Comparison of ENCODE assay signal across 30 cellular contexts in the genomic region with DNA sequence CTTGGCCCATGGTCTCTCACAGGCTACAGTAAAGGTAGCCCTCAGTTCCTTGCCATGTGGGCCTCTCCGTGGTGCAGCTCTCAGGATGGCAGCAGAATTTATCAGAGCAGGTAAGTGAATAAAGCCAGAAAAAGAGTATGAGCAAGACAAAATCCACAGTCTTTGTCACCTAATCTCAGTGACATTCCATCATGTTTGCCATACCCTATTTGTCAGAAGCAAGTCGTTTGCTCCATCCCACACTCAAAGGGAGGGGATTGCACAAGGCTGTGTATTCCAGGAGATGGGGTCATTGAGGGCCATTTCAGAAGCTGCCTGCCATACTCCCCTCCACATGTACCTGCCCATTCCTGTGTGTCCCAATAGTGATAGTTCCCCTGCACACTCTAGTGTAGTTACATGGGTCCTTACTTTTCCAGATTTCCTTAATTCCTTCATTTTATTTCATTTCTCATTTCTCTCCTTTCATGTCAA. TPM values are rescaled to one million over a fixed set of nuclear protein-coding genes. Genes with fewer than 3 reads are reported as not detected.
"Had no signal": no experiment of that assay in that cellular context is flagged by ENCODE, and none has a peak within 500 bp of the region (broad histone marks: within the 10 kb centered on the region; RNA-seq: fewer than 3 reads in every experiment).

No MANE protein-coding gene starts in this region.

- H3K27me3 ChIP-seq: hepatocyte, left lung, neutrophil, ovary, stomach, transverse colon, uterus had no signal

- H3K4me1 Mint-ChIP-seq: mesothelial cell of epicardium had no signal

- H3K4me2 ChIP-seq: hepatocyte had no signal

- H3K79me2 ChIP-seq: hepatocyte had no signal

- H3K4me3 ChIP-seq: hepatocyte, left lung, ovary, psoas muscle, skin epidermis, stomach, transverse colon, uterus had no signal

- ATAC-seq: activated CD8-positive, alpha-beta T cell treated with anti-CD3 and anti-CD28 coated beads, Interleukin-2, amount 10 ng/mL, durations not matched to agents 7 days and 5 days; effector memory CD8-positive, alpha-beta T cell; esophagus mucosa; left lung; natural killer cell treated with Interleukin-12 subunit alpha and Interleukin-12 subunit beta and Interleukin-15 and Interleukin-18, amount 100 ng/mL, for 72 hours; psoas muscle; right cardiac atrium had no signal

- H3K27ac Mint-ChIP-seq: activated CD4-positive, alpha-beta T cell treated with anti-CD3 and anti-CD28 coated beads, Interleukin-2, amount 10 ng/mL, durations not matched to agents 24 days and 14 days; activated CD8-positive, alpha-beta T cell treated with anti-CD3 and anti-CD28 coated beads, Interleukin-2, amount 10 ng/mL, durations not matched to agents 7 days and 5 days; effector memory CD8-positive, alpha-beta T cell; immature natural killer cell; mesothelial cell of epicardium; natural killer cell treated with Interleukin-12 subunit alpha and Interleukin-12 subunit beta and Interleukin-15 and Interleukin-18, amount 100 ng/mL, for 72 hours; T-helper 1 cell treated with Interleukin-12 subunit alpha and Interleukin-12 subunit beta and Interleukin-4 antibody, amounts not matched to agents 30 μg/mL and 1 μg/mL, for 36 hours had no signal

- H3K27ac ChIP-seq: hepatocyte, left lung, neutrophil, ovary, psoas muscle, skin epidermis, stomach, transverse colon, uterus had no signal

- H3K4me3 Mint-ChIP-seq: activated CD4-positive, alpha-beta T cell treated with anti-CD3 and anti-CD28 coated beads, Interleukin-2, amount 10 ng/mL, durations not matched to agents 24 days and 14 days; activated CD8-positive, alpha-beta T cell treated with anti-CD3 and anti-CD28 coated beads, Interleukin-2, amount 10 ng/mL, durations not matched to agents 7 days and 5 days; activated naive CD4-positive, alpha-beta T cell treated with anti-CD3 and anti-CD28 coated beads, Interleukin-2, amount 50 U/mL, for 24 hours; effector memory CD8-positive, alpha-beta T cell; immature natural killer cell; mesothelial cell of epicardium; natural killer cell treated with Interleukin-12 subunit alpha and Interleukin-12 subunit beta and Interleukin-15 and Interleukin-18, amount 100 ng/mL, for 72 hours; T-helper 1 cell treated with Interleukin-12 subunit alpha and Interleukin-12 subunit beta and Interleukin-4 antibody, amounts not matched to agents 30 μg/mL and 1 μg/mL, for 36 hours had no signal

- H3K9me3 ChIP-seq: left lung, neutrophil, ovary, psoas muscle, stomach, transverse colon, uterus had no signal

- H3K27me3 Mint-ChIP-seq: activated CD4-positive, alpha-beta T cell treated with anti-CD3 and anti-CD28 coated beads, Interleukin-2, amount 10 ng/mL, durations not matched to agents 24 days and 14 days; activated naive CD4-positive, alpha-beta T cell treated with anti-CD3 and anti-CD28 coated beads, Interleukin-2, amount 50 U/mL, for 24 hours; effector memory CD8-positive, alpha-beta T cell; natural killer cell treated with Interleukin-12 subunit alpha and Interleukin-12 subunit beta and Interleukin-15 and Interleukin-18, amount 100 ng/mL, for 72 hours had no signal

- H3K36me3 ChIP-seq: left lung, neutrophil, ovary, stomach, transverse colon, uterus had no signal

- H2AFZ ChIP-seq: hepatocyte had no signal

- H3K4me1 ChIP-seq: left lung, psoas muscle, stomach, transverse colon, uterus had no signal

- H3K36me3 Mint-ChIP-seq: immature natural killer cell; mesothelial cell of epicardium; natural killer cell treated with Interleukin-12 subunit alpha and Interleukin-12 subunit beta and Interleukin-15 and Interleukin-18, amount 100 ng/mL, for 72 hours had no signal

- H3K9me3 Mint-ChIP-seq: activated CD4-positive, alpha-beta T cell treated with anti-CD3 and anti-CD28 coated beads, Interleukin-2, amount 10 ng/mL, durations not matched to agents 24 days and 14 days; activated naive CD4-positive, alpha-beta T cell treated with anti-CD3 and anti-CD28 coated beads, Interleukin-2, amount 50 U/mL, for 24 hours; effector memory CD8-positive, alpha-beta T cell; immature natural killer cell; mesothelial cell of epicardium; natural killer cell treated with Interleukin-12 subunit alpha and Interleukin-12 subunit beta and Interleukin-15 and Interleukin-18, amount 100 ng/mL, for 72 hours; T-helper 1 cell treated with Interleukin-12 subunit alpha and Interleukin-12 subunit beta and Interleukin-4 antibody, amounts not matched to agents 30 μg/mL and 1 μg/mL, for 36 hours had no signal

- DNase-seq: activated CD4-positive, alpha-beta T cell treated with anti-CD3 and anti-CD28 coated beads, Interleukin-2, amount 10 ng/mL, durations not matched to agents 24 days and 14 days; activated CD8-positive, alpha-beta T cell treated with anti-CD3 and anti-CD28 coated beads, Interleukin-2, amount 10 ng/mL, durations not matched to agents 7 days and 5 days; activated gamma-delta T cell treated with Interleukin-2 at 50 U/mL for 16 hours; activated T-cell treated with anti-CD3 and anti-CD28 coated beads, Interleukin-2, amount 50 U/mL, for 1 hour; central memory CD4-positive, alpha-beta T cell; effector memory CD8-positive, alpha-beta T cell; glutamatergic neuron; immature natural killer cell; left lung; ovary; psoas muscle; right cardiac atrium; stimulated activated CD4-positive, alpha-beta T cell treated with anti-CD3 and anti-CD28 coated beads, Interleukin-1b, Interleukin-23, amount 100 ng/mL, for 48 hours; stomach; transverse colon; uterus had no signal

- FAIRE-seq: astrocyte, colon, endothelial cell of umbilical vein, frontal cortex had no signal

RNA-seq across cellular contexts. Expression of a gene that starts 24.2 kb away (rescaled TPM):
- total RNA-seq: endothelial cell of umbilical vein; kidney epithelial cell; lung microvascular endothelial cell; natural killer cell treated with Interleukin-12 subunit alpha and Interleukin-12 subunit beta and Interleukin-15 and Interleukin-18, amount 100 ng/mL, for 72 hours had no signal
- polyA plus RNA-seq: endothelial cell of umbilical vein had no signal
